8 cellular contexts compared by ENCODE assay signal in the genomic region with DNA sequence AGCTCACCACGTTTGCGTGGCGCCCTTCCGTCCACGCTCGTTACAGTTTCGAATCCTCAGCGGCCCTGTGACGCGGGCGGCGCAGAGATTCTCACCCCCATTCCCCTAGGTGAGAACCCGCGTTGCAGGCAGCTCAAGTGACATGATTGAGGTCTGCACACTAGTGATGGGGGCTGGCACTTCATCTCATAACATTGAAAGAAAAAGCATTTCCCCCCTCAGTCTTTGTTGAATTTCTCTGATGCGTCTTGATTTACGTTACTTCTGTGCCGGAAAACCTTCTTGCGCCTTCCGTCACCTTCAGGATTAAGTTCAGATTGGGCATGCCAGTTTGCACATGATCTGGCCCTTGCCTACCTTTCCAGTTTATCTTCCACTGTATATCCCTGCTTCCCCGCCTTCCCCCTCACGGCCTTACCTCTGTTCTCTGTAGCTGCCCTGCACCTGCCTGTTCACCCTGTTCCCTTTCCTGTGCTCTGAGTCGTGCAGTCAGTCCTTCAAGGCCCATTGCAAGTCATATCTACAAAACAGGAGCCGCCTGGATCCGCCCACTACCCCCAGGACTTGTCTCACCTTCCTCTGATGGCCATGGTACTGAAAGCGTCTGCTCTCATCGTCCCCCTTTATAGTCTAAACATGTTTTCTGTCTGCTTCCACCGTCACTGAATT. TPM values are rescaled to one million over a fixed set of nuclear protein-coding genes. Genes with fewer than 3 reads are reported as not detected.
DNase-seq lines count a peak whose midpoint lies in the region; ATAC-seq and TF ChIP-seq lines count a peak whose summit lies in the region.

No MANE protein-coding gene starts in this region.

- peak overlapping the region; percentile 76 for H3K4me3 ChIP-seq in BE2C (ENCODE audit: low read depth, low read length)

- no peaks in the 10 kb centered on the region for H3K4me1 ChIP-seq in BE2C

- no peaks in the 10 kb centered on the region for H3K9me3 ChIP-seq in BE2C

- DNase-seq in BE2C (peak; percentile 30), NCI-H1105 treated with DMSO at 0.1 percent for 48 hours (lab: John Stamatoyannopoulos, UW) (peak; percentile 26), myocyte (ENCODE audit: low read depth) (peak; percentile 25)
- peak; percentile 30 to 31 for DNase-seq in activated CD4-positive, alpha-beta T cell treated with anti-CD3 and anti-CD28 coated beads, Interleukin-2, amount 50 U/mL, for 24 hours (ENCODE audit: low read depth in 1 of 2, low spot score in 1 of 2)
- DNase-seq in effector CD4-positive, alpha-beta T cell: peak; percentile 40
- peak; percentile 62 for DNase-seq in stimulated activated naive CD8-positive, alpha-beta T cell treated with anti-CD3 and anti-CD28 coated beads, Interleukin-15, Interleukin-2, amounts not matched to agents 100 U/mL and 50 U/mL, for 24 hours

- H3K36me3 ChIP-seq in BE2C: peaks cover 24% of the 10 kb centered on the region

- no peaks in the 10 kb centered on the region for H3K27me3 ChIP-seq in BE2C

- ATAC-seq in GM19395 (IDR thresholded peaks at IDR 0.05; ENCODE audit: unreplicated experiment) (peak; percentile 9), HG03439 (IDR thresholded peaks at IDR 0.05; ENCODE audit: unreplicated experiment) (no peak)
- ATAC-seq in stimulated activated naive CD8-positive, alpha-beta T cell treated with anti-CD3 and anti-CD28 coated beads, Interleukin-15, Interleukin-2, amounts not matched to agents 100 U/mL and 50 U/mL, for 24 hours: peak; percentile 1

- TF ChIP-seq CTCF in BE2C (IDR thresholded peaks at IDR 0.05; ENCODE audit: low read depth, low read length): no peak

RNA-seq across cellular contexts. Expression of gene CTPS1, which starts 1.1 kb away (rescaled TPM):
- polyA plus RNA-seq in BE2C (2012; ENCODE audit: insufficient read depth, insufficient read length, low read depth): 30.4 TPM
- total RNA-seq in myocyte: 19.8 TPM in 2 replicates
- 19.2 TPM for polyA plus RNA-seq in myocyte (2012)

RNA-seq across cellular contexts. Expression of gene SLFNL1, which starts 40.9 kb away (rescaled TPM):
- polyA plus RNA-seq in BE2C (2012; ENCODE audit: insufficient read depth, insufficient read length, low read depth): 0.42 TPM
- 0.05 and 0.27 TPM in 2 replicates for total RNA-seq in myocyte
- polyA plus RNA-seq in myocyte (2012): 0.30 TPM
